ENCODE assay signal across 12 cellular contexts in the genomic region with DNA sequence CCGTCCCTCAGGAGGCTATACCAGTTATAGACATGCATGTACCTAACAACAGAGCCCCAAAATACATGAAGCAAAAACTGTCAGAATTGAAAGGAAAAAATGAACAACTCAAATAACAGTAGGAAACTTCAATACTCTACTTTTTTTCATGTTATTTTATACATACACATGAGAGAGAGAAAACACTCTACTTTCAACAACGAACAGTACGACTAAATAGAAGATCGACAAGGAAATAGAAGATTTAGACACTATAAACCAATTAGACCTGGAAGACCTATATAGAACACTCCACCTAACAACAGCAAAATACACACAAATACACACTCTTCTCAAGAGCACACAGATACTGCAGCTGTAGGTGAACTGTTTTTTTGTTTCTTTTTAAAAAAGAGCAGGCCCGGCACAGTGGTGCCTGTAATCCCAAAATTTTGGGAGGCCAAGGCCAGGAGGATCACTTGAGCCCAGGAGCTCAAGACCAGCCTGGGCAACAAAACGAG. TPM values are rescaled to one million over a fixed set of nuclear protein-coding genes. Genes with fewer than 3 reads are reported as not detected.
A peak's percentile ranks its signal among the peaks of the same experiment; 100 is the strongest.
DNase-seq lines count a peak whose midpoint lies in the region; ATAC-seq and TF ChIP-seq lines count a peak whose summit lies in the region.
"Had no signal": no experiment of that assay in that cellular context is flagged by ENCODE, and none has a peak within 500 bp of the region (broad histone marks: within the 10 kb centered on the region; RNA-seq: fewer than 3 reads in every experiment).

No MANE protein-coding gene starts in this region.

- no peak for DNase-seq in left ventricle myocardium inferior
- no peak for DNase-seq in left ventricle myocardium superior
- no peak for DNase-seq in activated naive CD8-positive, alpha-beta T cell treated with anti-CD3 and anti-CD28 coated beads, Interleukin-2, amount 10 ng/mL, durations not matched to agents 7 days and 5 days
- DNase-seq in upper lobe of right lung: no peak
- no peak for DNase-seq in germinal center (ENCODE audit: low spot score)
- DNase-seq: BE2C, NCI-H2171 had no signal

- peak overlapping the region; percentile 65 for H3K4me3 Mint-ChIP-seq in activated naive CD8-positive, alpha-beta T cell treated with anti-CD3 and anti-CD28 coated beads, Interleukin-2, amount 10 ng/mL, durations not matched to agents 7 days and 5 days
- H3K4me3 Mint-ChIP-seq: neural crest cell had no signal

- H3K9me3 ChIP-seq in left ventricle myocardium inferior (replicated peaks) (no peaks in the 10 kb centered on the region), muscle layer of duodenum (ENCODE audit: control insufficient read depth in 1 of 2, low read length in 2 of 2) (no peaks in the 10 kb centered on the region), upper lobe of right lung (no peaks in the 10 kb centered on the region)
- H3K9me3 ChIP-seq: BE2C had no signal

- peaks cover 90% of the 10 kb centered on the region for H3K4me1 Mint-ChIP-seq in activated naive CD8-positive, alpha-beta T cell treated with anti-CD3 and anti-CD28 coated beads, Interleukin-2, amount 10 ng/mL, durations not matched to agents 7 days and 5 days

- H3K27me3 Mint-ChIP-seq in activated naive CD8-positive, alpha-beta T cell treated with anti-CD3 and anti-CD28 coated beads, Interleukin-2, amount 10 ng/mL, durations not matched to agents 7 days and 5 days: no peaks in the 10 kb centered on the region

- peak overlapping the region; percentile 72 for H3K27ac Mint-ChIP-seq in activated naive CD8-positive, alpha-beta T cell treated with anti-CD3 and anti-CD28 coated beads, Interleukin-2, amount 10 ng/mL, durations not matched to agents 7 days and 5 days

- peaks cover 9% of the 10 kb centered on the region for H3K36me3 Mint-ChIP-seq in activated naive CD8-positive, alpha-beta T cell treated with anti-CD3 and anti-CD28 coated beads, Interleukin-2, amount 10 ng/mL, durations not matched to agents 7 days and 5 days

- H3K36me3 ChIP-seq in left ventricle myocardium inferior (no peaks in the 10 kb centered on the region), muscle layer of duodenum (ENCODE audit: control insufficient read depth in 1 of 2, insufficient read depth in 2 of 2, low read length in 2 of 2) (no peaks in the 10 kb centered on the region), upper lobe of right lung (no peaks in the 10 kb centered on the region)
- H3K36me3 ChIP-seq: cardiac muscle cell had no signal

- no peaks in the 10 kb centered on the region for H3K9me3 Mint-ChIP-seq in activated naive CD8-positive, alpha-beta T cell treated with anti-CD3 and anti-CD28 coated beads, Interleukin-2, amount 10 ng/mL, durations not matched to agents 7 days and 5 days
- H3K9me3 Mint-ChIP-seq: neural crest cell had no signal

- intact Hi-C loops in left ventricle myocardium inferior (cut with micrococcal nuclease) (no loop called here), left ventricle myocardium superior (cut with micrococcal nuclease) (no loop called here), upper lobe of right lung (cut with DNase I) (no loop called here)

- ATAC-seq in left ventricle myocardium superior: no peak
- ATAC-seq in activated naive CD8-positive, alpha-beta T cell treated with anti-CD3 and anti-CD28 coated beads, Interleukin-2, amount 10 ng/mL, durations not matched to agents 7 days and 5 days (ENCODE audit: low read depth): no peak
- ATAC-seq in upper lobe of right lung: no peak
- no peak for ATAC-seq in GM18867 (IDR thresholded peaks at IDR 0.05; ENCODE audit: unreplicated experiment)
- no peak for ATAC-seq in GM18861 (IDR thresholded peaks at IDR 0.05; ENCODE audit: unreplicated experiment)

- H3K4me3 ChIP-seq in left ventricle myocardium inferior (no peak overlapping the region), muscle layer of duodenum (ENCODE audit: low read depth in 1 of 2, low read length in 2 of 2) (no peak overlapping the region), upper lobe of right lung (no peak overlapping the region)
- H3K4me3 ChIP-seq: cardiac muscle cell had no signal

- peak overlapping the region; percentile 100 for H3K27ac ChIP-seq in left ventricle myocardium inferior (replicated peaks)
- H3K27ac ChIP-seq in muscle layer of duodenum (ENCODE audit: low read length): peak overlapping the region; percentile 56
- H3K27ac ChIP-seq in upper lobe of right lung: peak overlapping the region; percentile 1
- H3K27ac ChIP-seq: cardiac muscle cell had no signal

- TF ChIP-seq CTCF in left ventricle myocardium inferior (IDR thresholded peaks at IDR 0.05; ENCODE audit: borderline replicate concordance): no peak
- no peak for TF ChIP-seq CTCF in upper lobe of right lung (IDR thresholded peaks at IDR 0.05)

- H3K27me3 ChIP-seq in left ventricle myocardium inferior (ENCODE audit: low read depth) (no peaks in the 10 kb centered on the region), muscle layer of duodenum (ENCODE audit: low read depth, low read length) (no peaks in the 10 kb centered on the region), upper lobe of right lung (no peaks in the 10 kb centered on the region)
- H3K27me3 ChIP-seq: BE2C, cardiac muscle cell had no signal

- peaks cover 100% of the 10 kb centered on the region for H3K4me1 ChIP-seq in left ventricle myocardium inferior
- H3K4me1 ChIP-seq in muscle layer of duodenum (ENCODE audit: control insufficient read depth in 1 of 2, insufficient read depth in 2 of 2, low read length in 2 of 2): peaks cover 78 to 99% of the 10 kb centered on the region in 2 donors
- peaks cover 98% of the 10 kb centered on the region for H3K4me1 ChIP-seq in upper lobe of right lung

- POLR2A ChIA-PET in activated naive CD8-positive, alpha-beta T cell treated with anti-CD3 and anti-CD28 coated beads, Interleukin-2, amount 10 ng/mL, durations not matched to agents 7 days and 5 days (lab: Charles Lee): interaction anchor here (1.1 to 3.0 kb wide), 2 partner anchors 10 to 37 kb away, joined by 5 to 16 read pairs; a partner anchor contains a TSS

RNA-seq across cellular contexts. Expression of a gene that starts 34.7 kb away (rescaled TPM):
- 19.2 TPM for total RNA-seq in left ventricle myocardium inferior
- 13.9 TPM for total RNA-seq in left ventricle myocardium superior
- total RNA-seq in activated naive CD8-positive, alpha-beta T cell treated with anti-CD3 and anti-CD28 coated beads, Interleukin-2, amount 10 ng/mL, durations not matched to agents 7 days and 5 days: 10 to 100 TPM; 32.1 to 34.9 TPM
- total RNA-seq in upper lobe of right lung: 22.0 TPM

Comparison
In these comparisons a context has a peak if more than half of its experiments do, and no peak if none do; other contexts are left out.
1. H3K27ac ChIP-seq: peak in every context shown above with its lines; median percentile 100 in left ventricle myocardium inferior; 56 in muscle layer of duodenum; 1 in upper lobe of right lung.